ENCODE assay signal across 8 cellular contexts in genomic region chr11:12007769-12008737, GRCh38. TPM values are rescaled to one million over a fixed set of nuclear protein-coding genes. Genes with fewer than 3 reads are reported as not detected.
DNase-seq lines count a peak whose midpoint lies in the region; ATAC-seq and TF ChIP-seq lines count a peak whose summit lies in the region.

Gene DKK3 (minus strand): TSS chr11:12008626. CDS start chr11:12008582, 44 bp downstream.

- peak; percentile 64 for ATAC-seq in CD8-positive, alpha-beta T cell
- ATAC-seq in Panc1 = peak; percentile 49
- ATAC-seq in mucosa of descending colon = peak; percentile 42
- ATAC-seq in HG02884 (IDR thresholded peaks at IDR 0.05; ENCODE audit: unreplicated experiment) = no peak
- ATAC-seq in GM21529 (IDR thresholded peaks at IDR 0.05; ENCODE audit: unreplicated experiment) = no peak
- no peak for ATAC-seq in HG03025 (IDR thresholded peaks at IDR 0.05; ENCODE audit: low FRiP score, unreplicated experiment)

- peak within 1 kb of the TSS; percentile 0 for H3K27ac Mint-ChIP-seq in CD8-positive, alpha-beta T cell

- BruUV-seq in Panc1 (replicated peaks; lab: Mats Ljungman, UMichigan) = no TSS peak

- peak in 3 of 7 experiments; percentile 28 to 54 (median 32) for DNase-seq in CD8-positive, alpha-beta T cell
- DNase-seq in Panc1 (ENCODE audit: low read depth, low spot score) = no peak
- DNase-seq in epithelial cell of esophagus (ENCODE audit: low read depth) = peak; percentile 82
- DNase-seq in mucosa of descending colon = no peak
- DNase-seq in tibial artery = peak in 1 of 2 donors; percentile 72

- no peaks in the 10 kb centered on the region for H3K9me3 Mint-ChIP-seq in CD8-positive, alpha-beta T cell

- TF ChIP-seq CTCF in CD8-positive, alpha-beta T cell (IDR thresholded peaks at IDR 0.05) = no peak
- TF ChIP-seq CTCF in Panc1 (IDR thresholded peaks at IDR 0.05) (no peak), epithelial cell of esophagus (IDR thresholded peaks at IDR 0.05; ENCODE audit: insufficient read depth, low read depth, low read length, missing control alignments) (no peak), mucosa of descending colon (IDR thresholded peaks at IDR 0.05) (no peak), tibial artery (IDR thresholded peaks at IDR 0.05) (no peak)

- H3K9me3 ChIP-seq in CD8-positive, alpha-beta T cell (ENCODE audit: low read length) = no peaks in the 10 kb centered on the region
- H3K9me3 ChIP-seq in Panc1 (ENCODE audit: control insufficient read depth, insufficient read depth, low read depth, low read length) (no peaks in the 10 kb centered on the region), mucosa of descending colon (no peaks in the 10 kb centered on the region), tibial artery (no peaks in the 10 kb centered on the region)

- no peaks in the 10 kb centered on the region for H3K36me3 Mint-ChIP-seq in CD8-positive, alpha-beta T cell

- H3K4me1 Mint-ChIP-seq in CD8-positive, alpha-beta T cell (ENCODE audit: low read depth) = peaks cover 14% of the 10 kb centered on the region

- H3K4me3 Mint-ChIP-seq in CD8-positive, alpha-beta T cell = peak within 1 kb of the TSS; percentile 75

- H3K27me3 ChIP-seq in CD8-positive, alpha-beta T cell (ENCODE audit: insufficient read depth, low read length) = peaks cover 24% of the 10 kb centered on the region
- H3K27me3 ChIP-seq in Panc1 (ENCODE audit: control insufficient read depth, insufficient read depth, low read length) (no peaks in the 10 kb centered on the region), tibial artery (no peaks in the 10 kb centered on the region)

- intact Hi-C loops in CD8-positive, alpha-beta T cell (cut with DNase I, micrococcal nuclease) = no loop called here
- intact Hi-C loops in Panc1 (cut with micrococcal nuclease; ENCODE audit: unreplicated experiment) = no loop called here
- intact Hi-C loops in mucosa of descending colon (cut with DNase I, micrococcal nuclease) = no loop called here
- intact Hi-C loops in tibial artery (cut with DNase I; ENCODE audit: low total_unique reads) = no loop called here

- peaks cover 67% of the 10 kb centered on the region for H3K27me3 Mint-ChIP-seq in CD8-positive, alpha-beta T cell (ENCODE audit: low read depth)

- peaks cover 10% of the 10 kb centered on the region for H3K4me1 ChIP-seq in CD8-positive, alpha-beta T cell (ENCODE audit: insufficient read depth, low read length)
- H3K4me1 ChIP-seq in Panc1 (ENCODE audit: control insufficient read depth, insufficient read depth, low read length) = peaks cover 9% of the 10 kb centered on the region
- no peaks in the 10 kb centered on the region for H3K4me1 ChIP-seq in mucosa of descending colon (ENCODE audit: low read depth)
- H3K4me1 ChIP-seq in tibial artery = peaks cover 0 to 65% (median 36%) of the 10 kb centered on the region in 4 donors

- H3K4me3 ChIP-seq in CD8-positive, alpha-beta T cell (ENCODE audit: low read depth, low read length) = peak within 1 kb of the TSS; percentile 43
- H3K4me3 ChIP-seq in Panc1 (ENCODE audit: low read depth in 2 of 2, low read length in 2 of 2) (peak within 1 kb of the TSS; percentile 61 to 76), epithelial cell of esophagus (ENCODE audit: low read length) (peak within 1 kb of the TSS; percentile 70), mucosa of descending colon (no peak within 1 kb of the TSS), tibial artery (peak within 1 kb of the TSS; percentile 63 to 87)

- in situ Hi-C loops in Panc1 (cut with HindIII; ENCODE audit: low pct_unique_long_range_greater_than_20kb, low sequenced_read_pairs) = no loop called here

- H3K27ac ChIP-seq in CD8-positive, alpha-beta T cell (ENCODE audit: low read depth, low read length) = no peak within 1 kb of the TSS
- H3K27ac ChIP-seq in Panc1 (ENCODE audit: low read length) = peak within 1 kb of the TSS; percentile 55
- H3K27ac ChIP-seq in tibial artery = peak within 1 kb of the TSS; percentile 81 to 82

- H3K36me3 ChIP-seq in CD8-positive, alpha-beta T cell (ENCODE audit: insufficient read depth, low read length) = no peaks in the 10 kb centered on the region
- H3K36me3 ChIP-seq in Panc1 (ENCODE audit: control insufficient read depth, insufficient read depth, low read length) (no peaks in the 10 kb centered on the region), mucosa of descending colon (ENCODE audit: low read depth) (no peaks in the 10 kb centered on the region), tibial artery (no peaks in the 10 kb centered on the region)

- POLR2A ChIA-PET in CD8-positive, alpha-beta T cell (lab: Charles Lee) = interaction anchor here (1.0 to 1.7 kb wide), 2 partner anchors 9 to 13 kb away, joined by 3 to 7 read pairs; no protein-coding TSS in a partner anchor
- POLR2A ChIA-PET in Panc1 (lab: Charles Lee) = interaction anchor here (0.6 kb wide), 1 partner anchor 415 kb away, joined by 7 read pairs; no protein-coding TSS in a partner anchor

- CTCF ChIA-PET in CD8-positive, alpha-beta T cell (lab: Charles Lee) = interaction anchor here (0.7 kb wide), 1 partner anchor 274 kb away, joined by 3 read pairs; no protein-coding TSS in a partner anchor
- CTCF ChIA-PET in Panc1 (lab: Charles Lee) = no interaction called here

RNA-seq across cellular contexts. Expression of gene DKK3, which starts in this region (rescaled TPM):
- 1 to 10 TPM; 4.6 to 5.5 TPM for total RNA-seq in CD8-positive, alpha-beta T cell
- total RNA-seq in Panc1 (2021; ENCODE audit: unreplicated experiment) (116 TPM), mucosa of descending colon (10 to 100 TPM in 2 of 3 donors, 1 to 10 TPM in 1; 9.1 to 52.9 (median 18.9) TPM)
- polyA plus RNA-seq in Panc1 (2012; ENCODE audit: insufficient read length) = 140 TPM

Comparison
In these comparisons a context has a peak if more than half of its experiments do, and no peak if none do; other contexts are left out.
1. ATAC-seq: peak in CD8-positive, alpha-beta T cell (single experiment), Panc1 (single experiment) and mucosa of descending colon (single experiment); none in HG02884 (single experiment), GM21529 (single experiment) and HG03025 (single experiment).